In genomic region chr12:116236148-116236731, GRCh38 we compare ENCODE assay signal across 8 cellular contexts. TPM values are rescaled to one million over a fixed set of nuclear protein-coding genes. Genes with fewer than 3 reads are reported as not detected.
A peak's percentile ranks its signal among the peaks of the same experiment; 100 is the strongest.
DNase-seq lines count a peak whose midpoint lies in the region; ATAC-seq and TF ChIP-seq lines count a peak whose summit lies in the region.

No MANE protein-coding gene starts in this region.

- intact Hi-C loops in left ventricle myocardium superior (cut with micrococcal nuclease): loop anchor here (10.0 kb wide), 1 partner anchor 221 kb away; no protein-coding TSS in a partner anchor

- CTCF ChIA-PET in RWPE1 (lab: Yijun Ruan, JAX): interaction anchor here (0.5 to 1.5 kb wide), 10 partner anchors 13 to 390 kb away, joined by 3 to 7 read pairs (median 3); no protein-coding TSS in a partner anchor

- no peaks in the 10 kb centered on the region for H3K9me3 Mint-ChIP-seq in activated naive CD8-positive, alpha-beta T cell treated with anti-CD3 and anti-CD28 coated beads, Interleukin-2, amount 10 ng/mL, durations not matched to agents 7 days and 5 days

- H3K27ac Mint-ChIP-seq in activated naive CD8-positive, alpha-beta T cell treated with anti-CD3 and anti-CD28 coated beads, Interleukin-2, amount 10 ng/mL, durations not matched to agents 7 days and 5 days: peak overlapping the region; percentile 69

- H3K9ac ChIP-seq in DND-41 (ENCODE audit: low read depth, low read length): peak overlapping the region; percentile 39

- H3K27ac ChIP-seq in DND-41 (ENCODE audit: low read length): peak overlapping the region; percentile 61
- no peak overlapping the region for H3K27ac ChIP-seq in RWPE1

- ATAC-seq in DND-41 (ENCODE audit: insufficient read depth, low read depth) (peak; percentile 90), left ventricle myocardium superior (peak; percentile 68)
- ATAC-seq in activated naive CD8-positive, alpha-beta T cell treated with anti-CD3 and anti-CD28 coated beads, Interleukin-2, amount 10 ng/mL, durations not matched to agents 7 days and 5 days (ENCODE audit: low read depth): peak; percentile 63

- in situ Hi-C loops in KBM-7 (cut with MboI; ENCODE audit: low pct_unique_long_range_greater_than_20kb, low sequenced_read_pairs): no loop called here

- H3K4me3 Mint-ChIP-seq in activated naive CD8-positive, alpha-beta T cell treated with anti-CD3 and anti-CD28 coated beads, Interleukin-2, amount 10 ng/mL, durations not matched to agents 7 days and 5 days: peak overlapping the region; percentile 60

- no peak overlapping the region for H2AFZ ChIP-seq in DND-41 (ENCODE audit: low read depth, low read length)

- peaks cover 99% of the 10 kb centered on the region for H3K79me2 ChIP-seq in DND-41 (ENCODE audit: insufficient read depth, low read length)

- POLR2A ChIA-PET in RWPE1 (lab: Yijun Ruan, JAX; ENCODE audit: low non-redundant PET): no interaction called here
- POLR2A ChIA-PET in activated naive CD8-positive, alpha-beta T cell treated with anti-CD3 and anti-CD28 coated beads, Interleukin-2, amount 10 ng/mL, durations not matched to agents 7 days and 5 days (lab: Charles Lee): interaction anchor here (0.6 to 0.8 kb wide), 2 partner anchors 9 to 40 kb away, joined by 4 read pairs; no protein-coding TSS in a partner anchor

- H3K4me1 ChIP-seq in DND-41 (ENCODE audit: insufficient read depth, low read length): peaks cover 39% of the 10 kb centered on the region

- peak overlapping the region; percentile 55 for H3K4me2 ChIP-seq in DND-41 (ENCODE audit: insufficient read depth, low read length)

- peaks cover 43% of the 10 kb centered on the region; the same call in 1 of the 2 replicates for H4K20me1 ChIP-seq in DND-41 (ENCODE audit: insufficient read depth, low read length)

- peaks cover 8% of the 10 kb centered on the region for H3K36me3 Mint-ChIP-seq in activated naive CD8-positive, alpha-beta T cell treated with anti-CD3 and anti-CD28 coated beads, Interleukin-2, amount 10 ng/mL, durations not matched to agents 7 days and 5 days

- H3K27me3 ChIP-seq in DND-41 (ENCODE audit: insufficient read depth, low read length, poor library complexity): no peaks in the 10 kb centered on the region

- H3K4me1 Mint-ChIP-seq in activated naive CD8-positive, alpha-beta T cell treated with anti-CD3 and anti-CD28 coated beads, Interleukin-2, amount 10 ng/mL, durations not matched to agents 7 days and 5 days: peaks cover 18% of the 10 kb centered on the region

- peak; percentile 66 for DNase-seq in DND-41
- DNase-seq in KBM-7: peak; percentile 55
- peak; percentile 41 for DNase-seq in RWPE1 (ENCODE audit: low spot score)
- no peak for DNase-seq in activated naive CD8-positive, alpha-beta T cell treated with anti-CD3 and anti-CD28 coated beads, Interleukin-2, amount 10 ng/mL, durations not matched to agents 7 days and 5 days
- DNase-seq in left ventricle myocardium superior: peak; percentile 42
- DNase-seq in smooth muscle cell of the brain vasculature (ENCODE audit: low read depth, low spot score): peak; percentile 29
- DNase-seq in GM19240 (ENCODE audit: insufficient read length, low spot score): no peak
- no peak for DNase-seq in HuH-7.5 (ENCODE audit: low spot score)

- H3K4me3 ChIP-seq in DND-41 (ENCODE audit: low read depth in 1 of 2, low read length in 2 of 2): peak overlapping the region in 1 of 2 experiments; percentile 8; a peak in 1 of 4 replicates

- TF ChIP-seq CTCF in DND-41 (IDR thresholded peaks at IDR 0.05; ENCODE audit: borderline replicate concordance, extremely low read depth, low read length, poor library complexity, severe bottlenecking) (peak; percentile 79), RWPE1 (conservative IDR thresholded peaks at IDR 0.05; ENCODE audit: low read depth) (peak; percentile 82)

- no peaks in the 10 kb centered on the region for H3K27me3 Mint-ChIP-seq in activated naive CD8-positive, alpha-beta T cell treated with anti-CD3 and anti-CD28 coated beads, Interleukin-2, amount 10 ng/mL, durations not matched to agents 7 days and 5 days

- H3K9me3 ChIP-seq in DND-41 (ENCODE audit: insufficient read depth, low read length, severe bottlenecking): no peaks in the 10 kb centered on the region

- peaks cover 16% of the 10 kb centered on the region; the same call in 1 of the 2 replicates for H3K36me3 ChIP-seq in DND-41 (ENCODE audit: insufficient read depth, low read length)

RNA-seq across cellular contexts. Expression of gene MED13L, which starts 41.3 kb away (rescaled TPM):
- 100 to 1,000 TPM; 112 to 120 TPM for total RNA-seq in activated naive CD8-positive, alpha-beta T cell treated with anti-CD3 and anti-CD28 coated beads, Interleukin-2, amount 10 ng/mL, durations not matched to agents 7 days and 5 days
- 64.0 TPM for total RNA-seq in left ventricle myocardium superior

Comparison
In these comparisons a context has a peak if more than half of its experiments do, and no peak if none do; other contexts are left out.
1. DNase-seq: peak in DND-41 (single experiment), KBM-7 (single experiment), RWPE1 (single experiment), left ventricle myocardium superior (single experiment) and smooth muscle cell of the brain vasculature (single experiment); none in activated naive CD8-positive, alpha-beta T cell treated with anti-CD3 and anti-CD28 coated beads, Interleukin-2, amount 10 ng/mL, durations not matched to agents 7 days and 5 days (single experiment), GM19240 (single experiment) and HuH-7.5 (single experiment).
2. Peak in every context shown above with its lines, with median percentiles within 50 percentile points of each other: ATAC-seq.